24 cellular contexts compared by ENCODE assay signal in genomic region chr16:26196806-26197205, GRCh38.
DNase-seq lines count a peak whose midpoint lies in the region; ATAC-seq and TF ChIP-seq lines count a peak whose summit lies in the region.
"Had no signal": no experiment of that assay in that cellular context is flagged by ENCODE, and none has a peak within 500 bp of the region (broad histone marks: within the 10 kb centered on the region; RNA-seq: fewer than 3 reads in every experiment).

No MANE protein-coding gene starts in this region.

- peaks cover 19% of the 10 kb centered on the region for H3K4me1 Mint-ChIP-seq in mesothelial cell of epicardium
- H3K4me1 Mint-ChIP-seq: CD14-positive monocyte; CD4-positive, alpha-beta memory T cell; CD4-positive, CD25-positive, alpha-beta regulatory T cell; CD8-positive, alpha-beta memory T cell had no signal

- no peaks in the 10 kb centered on the region for H3K79me2 ChIP-seq in mesendoderm (ENCODE audit: control insufficient read depth, insufficient read depth, low read length)

- H3K27ac ChIP-seq in heart right ventricle (peak overlapping the region in 5 of 10 donors; percentile 14 to 71 (median 51)), right atrium auricular region (no peak overlapping the region), BLaER1 (peak overlapping the region; percentile 25; the same call in 1 of the 2 replicates), mesendoderm (ENCODE audit: low read depth, low read length) (no peak overlapping the region)
- H3K27ac ChIP-seq in BLaER1 treated with 17β-estradiol and CSF1 and Interleukin-3, amounts not matched to agents 10 nM and 100 nM = no peak overlapping the region

- no peak overlapping the region for H2BK15ac ChIP-seq in mesendoderm (replicated peaks; ENCODE audit: low read depth)

- H3K23ac ChIP-seq in mesendoderm (ENCODE audit: low read length) = no peak overlapping the region

- no peaks in the 10 kb centered on the region for H3K79me1 ChIP-seq in mesendoderm (ENCODE audit: low read length)

- H3K9me3 Mint-ChIP-seq in mesothelial cell of epicardium = peaks cover 10% of the 10 kb centered on the region
- H3K9me3 Mint-ChIP-seq: CD8-positive, alpha-beta memory T cell had no signal

- H3K36me3 Mint-ChIP-seq in mesothelial cell of epicardium = no peaks in the 10 kb centered on the region
- H3K36me3 Mint-ChIP-seq: CD14-positive monocyte; CD4-positive, alpha-beta memory T cell; CD4-positive, CD25-positive, alpha-beta regulatory T cell; CD8-positive, alpha-beta memory T cell had no signal

- intact Hi-C loops in heart right ventricle (cut with DNase I) = no loop called here

- no peak overlapping the region for H2AK5ac ChIP-seq in mesendoderm (ENCODE audit: low read length)

- WGBS in heart right ventricle, 2 donors = 33 to 48% methylated on average over 2 of the region's 2 CpGs
- WGBS in mesendoderm (ENCODE audit: extremely low coverage, insufficient coverage, low lambda C conversion rate) = no CpG with 5 or more reads among the region's 2 CpGs

- peak in 6 of 8 donors; percentile 24 to 87 (median 75) for ATAC-seq in heart right ventricle
- ATAC-seq: GM12878 had no signal

- H3K56ac ChIP-seq in mesendoderm (ENCODE audit: low read length) = no peak overlapping the region

- no peak overlapping the region for H2BK5ac ChIP-seq in mesendoderm (ENCODE audit: low read length)

- H3K4me3 ChIP-seq in heart right ventricle (no peak overlapping the region), right atrium auricular region (no peak overlapping the region), BLaER1 (no peak overlapping the region), mesendoderm (ENCODE audit: low read length) (no peak overlapping the region)
- H3K4me3 ChIP-seq in BLaER1 treated with 17β-estradiol and CSF1 and Interleukin-3, amounts not matched to agents 10 nM and 100 nM = no peak overlapping the region
- H3K4me3 ChIP-seq: GM12878 had no signal

- H2BK120ac ChIP-seq in mesendoderm (ENCODE audit: low read depth, low read length) = no peak overlapping the region

- H3K9ac ChIP-seq in BLaER1 (no peak overlapping the region), mesendoderm (ENCODE audit: low read length) (no peak overlapping the region)
- H3K9ac ChIP-seq in BLaER1 treated with 17β-estradiol and CSF1 and Interleukin-3, amounts not matched to agents 10 nM and 100 nM = no peak overlapping the region

- no peak overlapping the region for H4K8ac ChIP-seq in mesendoderm (ENCODE audit: low read depth, low read length)

- H4K20me1 ChIP-seq in BLaER1 = no peaks in the 10 kb centered on the region
- H4K20me1 ChIP-seq in BLaER1 treated with 17β-estradiol and CSF1 and Interleukin-3, amounts not matched to agents 10 nM and 100 nM = no peaks in the 10 kb centered on the region

- no peaks in the 10 kb centered on the region for H3K27me3 ChIP-seq in heart right ventricle
- H3K27me3 ChIP-seq in right atrium auricular region = no peaks in the 10 kb centered on the region
- no peaks in the 10 kb centered on the region for H3K27me3 ChIP-seq in BLaER1
- H3K27me3 ChIP-seq in BLaER1 treated with 17β-estradiol and CSF1 and Interleukin-3, amounts not matched to agents 10 nM and 100 nM = no peaks in the 10 kb centered on the region
- H3K27me3 ChIP-seq in mesendoderm (ENCODE audit: insufficient read depth, low read length, poor library complexity) = no peaks in the 10 kb centered on the region
- H3K27me3 ChIP-seq: BE2C had no signal

- no peak for TF ChIP-seq CTCF in heart right ventricle (IDR thresholded peaks at IDR 0.05)
- TF ChIP-seq CTCF in right atrium auricular region (IDR thresholded peaks at IDR 0.05) = no peak
- TF ChIP-seq CTCF in mesothelial cell of epicardium (IDR thresholded peaks at IDR 0.05; ENCODE audit: unreplicated experiment) = no peak

- H3K18ac ChIP-seq in mesendoderm (ENCODE audit: low read length) = no peak overlapping the region

- DNase-seq in heart right ventricle (peak in 1 of 2 donors; percentile 15), right atrium auricular region (ENCODE audit: low spot score) (no peak), mesothelial cell of epicardium (ENCODE audit: low spot score in 2 of 2, unreplicated experiment in 2 of 2) (no peak), mesendoderm (no peak)
- DNase-seq in activated naive CD4-positive, alpha-beta T cell treated with Interleukin-2 at 50 U/mL for 16 hours = no peak
- DNase-seq: 8988T; ACHN; BE2C; C1 segment of cervical spinal cord; CD4-positive, alpha-beta memory T cell; CD4-positive, CD25-positive, alpha-beta regulatory T cell; CD8-positive, alpha-beta memory T cell; COR-L47; DMS 273 treated with DMSO at 0.1 percent for 48 hours; DMS153; DMS53; DMS79; DND-41; EL; GDM1 had no signal

- H3K4me2 ChIP-seq in BLaER1 (peak overlapping the region; percentile 67), mesendoderm (ENCODE audit: low read length) (no peak overlapping the region)
- peak overlapping the region in 8 of 11 experiments; percentile 13 to 62 (median 35); a peak in 14 of 22 replicates for H3K4me2 ChIP-seq in BLaER1 treated with 17β-estradiol and CSF1 and Interleukin-3, amounts not matched to agents 10 nM and 100 nM

- H3K27me3 Mint-ChIP-seq in mesothelial cell of epicardium (ENCODE audit: low read depth) = no peaks in the 10 kb centered on the region
- H3K27me3 Mint-ChIP-seq: CD4-positive, CD25-positive, alpha-beta regulatory T cell had no signal

- no peaks in the 10 kb centered on the region for H3K36me3 ChIP-seq in heart right ventricle
- H3K36me3 ChIP-seq in right atrium auricular region = no peaks in the 10 kb centered on the region
- no peaks in the 10 kb centered on the region for H3K36me3 ChIP-seq in BLaER1
- no peaks in the 10 kb centered on the region for H3K36me3 ChIP-seq in BLaER1 treated with 17β-estradiol and CSF1 and Interleukin-3, amounts not matched to agents 10 nM and 100 nM
- H3K36me3 ChIP-seq in mesendoderm (ENCODE audit: control insufficient read depth, insufficient read depth, low read length) = no peaks in the 10 kb centered on the region
- H3K36me3 ChIP-seq: BE2C had no signal

- H3K9me3 ChIP-seq in heart right ventricle (peaks cover 0 to 3% (median 0%) of the 10 kb centered on the region in 11 donors), right atrium auricular region (no peaks in the 10 kb centered on the region), BLaER1 (no peaks in the 10 kb centered on the region)
- no peaks in the 10 kb centered on the region; a peak in 1 of 22 replicates for H3K9me3 ChIP-seq in BLaER1 treated with 17β-estradiol and CSF1 and Interleukin-3, amounts not matched to agents 10 nM and 100 nM (replicated peaks in 1 of 11)
- H3K9me3 ChIP-seq: BE2C had no signal

- H3K4ac ChIP-seq in mesendoderm (ENCODE audit: low read depth, low read length) = no peak overlapping the region

- H3K4me1 ChIP-seq in heart right ventricle = peaks cover 0 to 37% (median 9%) of the 10 kb centered on the region in 9 donors
- H3K4me1 ChIP-seq in right atrium auricular region = no peaks in the 10 kb centered on the region
- H3K4me1 ChIP-seq in BLaER1 = peaks cover 30% of the 10 kb centered on the region
- H3K4me1 ChIP-seq in BLaER1 treated with 17β-estradiol and CSF1 and Interleukin-3, amounts not matched to agents 10 nM and 100 nM = peaks cover 0 to 38% (median 26%) of the 10 kb centered on the region in 10 experiments; a peak in 15 of 20 replicates
- H3K4me1 ChIP-seq in mesendoderm (ENCODE audit: control insufficient read depth, low read depth, low read length) = no peaks in the 10 kb centered on the region
- H3K4me1 ChIP-seq: BE2C had no signal

- H3K4me3 Mint-ChIP-seq in mesothelial cell of epicardium = no peak overlapping the region
- H3K4me3 Mint-ChIP-seq: CD14-positive monocyte; CD4-positive, alpha-beta memory T cell; CD4-positive, CD25-positive, alpha-beta regulatory T cell; CD8-positive, alpha-beta memory T cell had no signal

- no peak overlapping the region for H4K5ac ChIP-seq in mesendoderm (ENCODE audit: low read length)

- peak overlapping the region; percentile 17 for H3K27ac Mint-ChIP-seq in mesothelial cell of epicardium
- H3K27ac Mint-ChIP-seq: CD14-positive monocyte; CD4-positive, alpha-beta memory T cell; CD4-positive, CD25-positive, alpha-beta regulatory T cell had no signal
